In genomic region chr17:5416886-5417285, GRCh38 we compare ENCODE assay signal across 1 cellular context.
TF ChIP-seq lines count a peak whose summit lies in the region.

No MANE protein-coding gene starts in this region.

TF ChIP-seq in GM23338, 12 proteins besides CTCF, POLR2A, EP300 and RAD21:
- TF ChIP-seq REST (IDR thresholded peaks at IDR 0.05; ENCODE audit: unreplicated experiment): no peak
- no peak for TF ChIP-seq EZH2 (IDR thresholded peaks at IDR 0.05; ENCODE audit: low read depth, unreplicated experiment)
- no peak for TF ChIP-seq ETS1 (IDR thresholded peaks at IDR 0.05)
- no peak for TF ChIP-seq EZH2phosphoT487 (IDR thresholded peaks at IDR 0.05; ENCODE audit: unreplicated experiment)
- no peak for TF ChIP-seq JUNB (IDR thresholded peaks at IDR 0.05; ENCODE audit: unreplicated experiment)
- no peak for TF ChIP-seq ZNF462 (CRISPR knock-in tag; IDR thresholded peaks at IDR 0.05)
- no peak for TF ChIP-seq ZNF114 (CRISPR knock-in tag; IDR thresholded peaks at IDR 0.05)
- TF ChIP-seq ZNF331 (CRISPR knock-in tag; IDR thresholded peaks at IDR 0.05; ENCODE audit: low read depth): no peak
- no peak for TF ChIP-seq CREB1 (CRISPR knock-in tag; IDR thresholded peaks at IDR 0.05; ENCODE audit: low read depth)
- no peak for TF ChIP-seq POLR2AphosphoS5 (IDR thresholded peaks at IDR 0.05; ENCODE audit: low read depth)
- TF ChIP-seq STAT1 (IDR thresholded peaks at IDR 0.05; ENCODE audit: unreplicated experiment): no peak
- no peak for TF ChIP-seq NANOG (IDR thresholded peaks at IDR 0.05; ENCODE audit: borderline replicate concordance)
